ENCODE assay signal across 1 cellular context in the genomic region with DNA sequence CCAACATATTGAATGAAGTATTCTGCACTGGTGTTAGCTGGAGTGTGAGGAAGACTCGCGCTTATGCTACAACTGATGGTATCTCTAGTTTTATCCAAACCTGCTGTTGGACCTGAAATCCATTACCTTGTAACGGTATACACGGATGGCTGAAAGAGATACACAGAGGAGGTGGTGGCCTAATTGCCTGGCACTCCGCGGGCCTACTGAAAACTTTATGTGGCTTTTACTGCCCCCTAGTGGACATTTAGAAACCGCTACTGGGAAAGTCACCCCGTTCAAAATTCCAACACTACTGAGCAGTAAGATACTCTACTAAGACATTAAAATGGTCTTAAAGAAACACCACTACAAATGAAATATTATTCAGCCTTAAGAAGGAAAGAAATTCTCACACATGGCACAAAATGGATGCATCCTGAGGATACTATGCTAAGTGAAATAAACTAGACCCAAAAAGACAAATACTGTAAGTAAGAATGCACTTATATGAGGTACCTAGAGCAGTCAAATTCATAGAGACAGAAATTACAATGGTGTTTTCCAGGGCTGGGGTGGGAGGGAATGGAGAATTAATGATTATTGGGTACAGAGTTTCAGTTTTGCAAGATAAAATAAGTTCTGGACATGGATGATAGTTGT.
TF ChIP-seq lines count a peak whose summit lies in the region.

No MANE protein-coding gene starts in this region.

TF ChIP-seq in endothelial cell of umbilical vein, 7 proteins besides CTCF, POLR2A, EP300 and RAD21:
- no peak for TF ChIP-seq JUN (IDR thresholded peaks at IDR 0.05; ENCODE audit: borderline replicate concordance, insufficient read depth, insufficient read length, low read depth)
- no peak for TF ChIP-seq EZH2 (IDR thresholded peaks at IDR 0.05; ENCODE audit: borderline replicate concordance, low read depth, low read length, severe bottlenecking)
- TF ChIP-seq GATA2 (IDR thresholded peaks at IDR 0.05; ENCODE audit: insufficient read depth, insufficient read length, low read depth, low read length), result no peak
- no peak for TF ChIP-seq POLR2AphosphoS5 (IDR thresholded peaks at IDR 0.05; ENCODE audit: insufficient read depth, low read depth, low read length)
- no peak for TF ChIP-seq MYC (IDR thresholded peaks at IDR 0.05; ENCODE audit: low read depth, low read length)
- TF ChIP-seq, protein P1, sequence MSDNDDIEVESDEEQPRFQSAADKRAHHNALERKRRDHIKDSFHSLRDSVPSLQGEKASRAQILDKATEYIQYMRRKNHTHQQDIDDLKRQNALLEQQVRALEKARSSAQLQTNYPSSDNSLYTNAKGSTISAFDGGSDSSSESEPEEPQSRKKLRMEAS (IDR thresholded peaks at IDR 0.05; ENCODE audit: insufficient read depth, insufficient read length), result no peak
- no peak for TF ChIP-seq FOS (IDR thresholded peaks at IDR 0.05; ENCODE audit: borderline replicate concordance, insufficient read depth, low read length)
